In genomic region chr5:62275581-62275980, GRCh38 we compare ENCODE assay signal across 1 cellular context.
TF ChIP-seq lines count a peak whose summit lies in the region.

No MANE protein-coding gene starts in this region.

TF ChIP-seq in K562, 482 proteins besides CTCF, POLR2A, EP300 and RAD21:
- TF ChIP-seq TRIM24 (IDR thresholded peaks at IDR 0.05), result peak in 1 of 2 experiments; percentile 35; a peak in 1 of 4 replicates
- TF ChIP-seq YBX1 (IDR thresholded peaks at IDR 0.05), result no peak
- 0 out of 2 replicates have a peak, but pooled peaks have one; percentile 74 for TF ChIP-seq GATAD2B (IDR thresholded peaks at IDR 0.05; ENCODE audit: borderline replicate concordance)
- no peak for TF ChIP-seq ZSCAN32 (CRISPR knock-in tag; IDR thresholded peaks at IDR 0.05)
- TF ChIP-seq MED1 (CRISPR knock-in tag; IDR thresholded peaks at IDR 0.05; ENCODE audit: borderline replicate concordance), result no peak
- TF ChIP-seq ZNF232 (CRISPR knock-in tag; IDR thresholded peaks at IDR 0.05), result no peak
- peak; percentile 96 for TF ChIP-seq DACH1 (IDR thresholded peaks at IDR 0.05; ENCODE audit: partially characterized antibody)
TF ChIP-seq in K562: peak in this region for 3.
